In genomic region chr5:56108212-56108611, GRCh38 we compare ENCODE assay signal across 2 cellular contexts.
TF ChIP-seq lines count a peak whose summit lies in the region.

No MANE protein-coding gene starts in this region.

TF ChIP-seq in IMR-90, 13 proteins besides CTCF, POLR2A, EP300 and RAD21:
- no peak for TF ChIP-seq MAZ (IDR thresholded peaks at IDR 0.05; ENCODE audit: borderline replicate concordance, low read depth, low read length)
- no peak for TF ChIP-seq CEBPB (IDR thresholded peaks at IDR 0.05; ENCODE audit: low read depth, low read length)
- TF ChIP-seq BHLHE40 (IDR thresholded peaks at IDR 0.05; ENCODE audit: low read depth, low read length): no peak
- no peak for TF ChIP-seq RFX5 (IDR thresholded peaks at IDR 0.05; ENCODE audit: low read depth, low read length)
- no peak for TF ChIP-seq FOS (IDR thresholded peaks at IDR 0.05; ENCODE audit: low read depth, low read length)
- TF ChIP-seq ELK1 (IDR thresholded peaks at IDR 0.05; ENCODE audit: borderline replicate concordance, low read depth, low read length): no peak
- TF ChIP-seq RCOR1 (IDR thresholded peaks at IDR 0.05; ENCODE audit: insufficient replicate concordance, low read length): no peak
- TF ChIP-seq USF2 (IDR thresholded peaks at IDR 0.05; ENCODE audit: low read depth, low read length): no peak
- TF ChIP-seq MAFK (IDR thresholded peaks at IDR 0.05; ENCODE audit: low read depth, low read length): no peak
- no peak for TF ChIP-seq SMC3 (IDR thresholded peaks at IDR 0.05; ENCODE audit: low read depth, low read length)
- TF ChIP-seq MXI1 (IDR thresholded peaks at IDR 0.05; ENCODE audit: borderline replicate concordance, low read depth, low read length): no peak
- no peak for TF ChIP-seq CHD1 (IDR thresholded peaks at IDR 0.05; ENCODE audit: low read depth, low read length)
- TF ChIP-seq NFE2L2 (IDR thresholded peaks at IDR 0.05; ENCODE audit: low read depth, low read length): no peak

TF ChIP-seq in endothelial cell of umbilical vein, 7 proteins besides CTCF, POLR2A, EP300 and RAD21:
- TF ChIP-seq POLR2AphosphoS5 (IDR thresholded peaks at IDR 0.05; ENCODE audit: insufficient read depth, low read depth, low read length) (no peak), FOS (IDR thresholded peaks at IDR 0.05; ENCODE audit: borderline replicate concordance, insufficient read depth, low read length) (no peak), JUN (IDR thresholded peaks at IDR 0.05; ENCODE audit: borderline replicate concordance, insufficient read depth, insufficient read length, low read depth) (no peak), GATA2 (IDR thresholded peaks at IDR 0.05; ENCODE audit: insufficient read depth, insufficient read length, low read depth, low read length) (no peak), MYC (IDR thresholded peaks at IDR 0.05; ENCODE audit: low read depth, low read length) (no peak), EZH2 (IDR thresholded peaks at IDR 0.05; ENCODE audit: borderline replicate concordance, low read depth, low read length, severe bottlenecking) (no peak), MAX (IDR thresholded peaks at IDR 0.05; ENCODE audit: insufficient read depth, insufficient read length) (no peak)
TF ChIP-seq in endothelial cell of umbilical vein: peak in this region for 0.
